10 cellular contexts compared by ENCODE assay signal in genomic region chr3:185630182-185630622, GRCh38. TPM values are rescaled to one million over a fixed set of nuclear protein-coding genes. Genes with fewer than 3 reads are reported as not detected.
DNase-seq lines count a peak whose midpoint lies in the region; ATAC-seq and TF ChIP-seq lines count a peak whose summit lies in the region.
"Had no signal": no experiment of that assay in that cellular context is flagged by ENCODE, and none has a peak within 500 bp of the region (broad histone marks: within the 10 kb centered on the region; RNA-seq: fewer than 3 reads in every experiment).

No MANE protein-coding gene starts in this region.

- H3K27ac ChIP-seq in hepatocyte: peak overlapping the region; percentile 82
- H3K27ac ChIP-seq in skeletal muscle tissue (ENCODE audit: low read depth, low read length): peak overlapping the region; percentile 19
- H3K27ac ChIP-seq: thoracic aorta had no signal

- H3K4me1 ChIP-seq in HAP-1 (peaks cover 14% of the 10 kb centered on the region), hepatocyte (ENCODE audit: insufficient read depth) (peaks cover 20% of the 10 kb centered on the region), skeletal muscle tissue (ENCODE audit: control insufficient read depth in 3 of 3, insufficient read depth in 3 of 3, low read length in 3 of 3) (peaks cover 4 to 7% (median 4%) of the 10 kb centered on the region in 3 donors)

- H2AFZ ChIP-seq in hepatocyte: no peak overlapping the region

- H3K9me3 ChIP-seq in HAP-1 (no peaks in the 10 kb centered on the region), hepatocyte (ENCODE audit: low read depth) (no peaks in the 10 kb centered on the region), skeletal muscle tissue (ENCODE audit: control insufficient read depth in 3 of 3, low read length in 3 of 3) (no peaks in the 10 kb centered on the region)
- H3K9me3 ChIP-seq: thoracic aorta had no signal

- H3K4me3 ChIP-seq in HAP-1 (no peak overlapping the region), hepatocyte (no peak overlapping the region), skeletal muscle tissue (ENCODE audit: low read length in 3 of 3) (no peak overlapping the region)
- H3K4me3 ChIP-seq: thoracic aorta had no signal

- peak overlapping the region; percentile 15 for H3K4me2 ChIP-seq in hepatocyte

- no peaks in the 10 kb centered on the region for H4K20me1 ChIP-seq in hepatocyte (ENCODE audit: insufficient read depth, poor library complexity, severe bottlenecking)

- H3K27me3 ChIP-seq in HAP-1 (ENCODE audit: low read depth): no peaks in the 10 kb centered on the region
- no peaks in the 10 kb centered on the region for H3K27me3 ChIP-seq in hepatocyte
- H3K27me3 ChIP-seq in skeletal muscle tissue (ENCODE audit: control insufficient read depth in 3 of 3, insufficient read depth in 3 of 3, low read length in 3 of 3): no peaks in the 10 kb centered on the region

- no peaks in the 10 kb centered on the region for H3K9me2 ChIP-seq in hepatocyte (replicated peaks; ENCODE audit: insufficient read depth)

- H3K79me2 ChIP-seq in hepatocyte: no peaks in the 10 kb centered on the region

- H3K36me3 ChIP-seq in HAP-1 (replicated peaks) (peaks cover 26% of the 10 kb centered on the region), hepatocyte (replicated peaks; ENCODE audit: insufficient read depth, low read depth) (no peaks in the 10 kb centered on the region), skeletal muscle tissue (ENCODE audit: control insufficient read depth in 3 of 3, insufficient read depth in 3 of 3, low read length in 3 of 3) (peaks cover 20 to 29% (median 26%) of the 10 kb centered on the region in 3 donors)

- DNase-seq in HAP-1 (ENCODE audit: low spot score in 2 of 2) (peak; percentile 44 to 68), astrocyte of the hippocampus (ENCODE audit: low read depth, low spot score) (peak; percentile 67), hepatocyte (ENCODE audit: low spot score) (peak; percentile 52), retina (no peak), GM13977 (ENCODE audit: low spot score) (no peak)
- DNase-seq: mesendoderm had no signal

- no peak overlapping the region for H3K9ac ChIP-seq in skeletal muscle tissue (ENCODE audit: low read depth in 1 of 3, low read length in 3 of 3)

- WGBS in hepatocyte (ENCODE audit: low lambda C conversion rate, missing lambda C conversion rate): 77% methylated on average over 6 of the region's 6 CpGs

- TF ChIP-seq CTCF in hepatocyte (IDR thresholded peaks at IDR 0.05; ENCODE audit: poor library complexity) (no peak), GM13977 (IDR thresholded peaks at IDR 0.05; ENCODE audit: extremely low read depth, insufficient read depth, missing control alignments) (no peak)

- in situ Hi-C loops in HAP-1 (cut with MboI; ENCODE audit: low sequenced_read_pairs): no loop called here
- in situ Hi-C loops in GM13977 (cut with MboI; ENCODE audit: low pct_unique_long_range_greater_than_20kb, low sequenced_read_pairs, unreplicated experiment): no loop called here

- ATAC-seq in HG02938 (IDR thresholded peaks at IDR 0.05; ENCODE audit: unreplicated experiment) (no peak), HG03095 (IDR thresholded peaks at IDR 0.05; ENCODE audit: unreplicated experiment) (no peak)

RNA-seq across cellular contexts. Expression of gene SENP2, which starts 44.1 kb away (rescaled TPM):
- total RNA-seq in hepatocyte (34.8 and 35.2 TPM in 2 replicates), skeletal muscle tissue (39.1 TPM)
- polyA plus RNA-seq in hepatocyte: 18.0 and 29.3 TPM in 2 replicates

Comparison
In these comparisons a context has a peak if more than half of its experiments do, and no peak if none do; other contexts are left out.
1. DNase-seq: peak in HAP-1 (2 of 2), astrocyte of the hippocampus (single experiment) and hepatocyte (single experiment); none in retina (single experiment) and GM13977 (single experiment).